In the genomic region with DNA sequence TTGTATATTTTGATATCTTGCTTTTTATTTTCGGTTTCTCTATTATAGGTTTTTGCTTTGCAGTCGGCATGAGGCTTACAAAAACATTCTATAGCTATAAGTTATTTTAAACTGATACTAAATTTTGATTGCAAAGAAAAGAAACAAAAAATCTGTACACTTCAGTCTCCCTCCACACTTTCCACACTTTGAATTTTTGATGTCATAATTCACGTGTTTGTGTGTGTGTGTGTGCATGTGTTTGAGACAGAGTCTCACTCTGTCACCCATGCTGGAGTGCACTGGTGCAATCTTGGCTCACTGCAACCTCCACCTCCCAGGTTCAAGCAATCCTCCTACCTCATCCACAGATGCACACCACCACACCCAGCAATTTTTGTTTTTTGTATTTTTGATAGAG, we compare ENCODE assay signal across 16 cellular contexts.
DNase-seq lines count a peak whose midpoint lies in the region; ATAC-seq and TF ChIP-seq lines count a peak whose summit lies in the region.
"Had no signal": no experiment of that assay in that cellular context is flagged by ENCODE, and none has a peak within 500 bp of the region (broad histone marks: within the 10 kb centered on the region; RNA-seq: fewer than 3 reads in every experiment).

No MANE protein-coding gene starts in this region.

- intact Hi-C loops in Right ventricle myocardium superior (cut with DNase I) = no loop called here

- H3K4me2 ChIP-seq in SU-DHL-6 (ENCODE audit: low read depth, low read length, poor library complexity, severe bottlenecking) = peak overlapping the region; percentile 39

- no peaks in the 10 kb centered on the region for H3K4me1 Mint-ChIP-seq in stimulated activated effector memory CD8-positive, alpha-beta T cell treated with anti-CD3 and anti-CD28 coated beads, Interleukin-12 subunit alpha, Interleukin-12 subunit beta, amount 100 ng/mL, for 72 hours
- H3K4me1 Mint-ChIP-seq: activated B cell treated with CpG ODN at 0.5 μM for 24 hours, nephron progenitor cell had no signal

- no peaks in the 10 kb centered on the region for H3K36me3 Mint-ChIP-seq in stimulated activated effector memory CD8-positive, alpha-beta T cell treated with anti-CD3 and anti-CD28 coated beads, Interleukin-12 subunit alpha, Interleukin-12 subunit beta, amount 100 ng/mL, for 72 hours

- no peak overlapping the region for H3K27ac ChIP-seq in SU-DHL-6 (ENCODE audit: low read depth, low read length)
- H3K27ac ChIP-seq: body of pancreas, C4-2B, esophagus muscularis mucosa had no signal

- no peaks in the 10 kb centered on the region for H4K20me1 ChIP-seq in SU-DHL-6 (ENCODE audit: low read depth, low read length)

- no peaks in the 10 kb centered on the region for H3F3A ChIP-seq in SU-DHL-6 (ENCODE audit: insufficient read depth)

- H2AFZ ChIP-seq in SU-DHL-6 (ENCODE audit: low read depth, low read length, severe bottlenecking) = no peak overlapping the region

- no peak for TF ChIP-seq CTCF in SU-DHL-6 (IDR thresholded peaks at IDR 0.05; ENCODE audit: insufficient read depth, low read length, poor library complexity, severe bottlenecking)

- no peak overlapping the region for H3K4me3 ChIP-seq in SU-DHL-6 (ENCODE audit: insufficient read depth, low read length, poor library complexity, severe bottlenecking)
- H3K4me3 ChIP-seq: body of pancreas, esophagus muscularis mucosa had no signal

- no peaks in the 10 kb centered on the region for H3K27me3 ChIP-seq in SU-DHL-6 (ENCODE audit: low read length)
- H3K27me3 ChIP-seq: body of pancreas, esophagus muscularis mucosa had no signal

- no peak overlapping the region for H3K27ac Mint-ChIP-seq in stimulated activated effector memory CD8-positive, alpha-beta T cell treated with anti-CD3 and anti-CD28 coated beads, Interleukin-12 subunit alpha, Interleukin-12 subunit beta, amount 100 ng/mL, for 72 hours
- H3K27ac Mint-ChIP-seq: activated B cell treated with CpG ODN at 0.5 μM for 24 hours, nephron progenitor cell had no signal

- H3K9ac ChIP-seq in SU-DHL-6 (ENCODE audit: low read length) = no peak overlapping the region

- peaks cover 7% of the 10 kb centered on the region for H3K9me3 Mint-ChIP-seq in stimulated activated effector memory CD8-positive, alpha-beta T cell treated with anti-CD3 and anti-CD28 coated beads, Interleukin-12 subunit alpha, Interleukin-12 subunit beta, amount 100 ng/mL, for 72 hours

- no peaks in the 10 kb centered on the region for H3K9me2 ChIP-seq in SU-DHL-6 (replicated peaks; ENCODE audit: insufficient read depth, low read length)

- H3K36me3 ChIP-seq in SU-DHL-6 (ENCODE audit: low read length) = no peaks in the 10 kb centered on the region
- H3K36me3 ChIP-seq: esophagus muscularis mucosa had no signal

- peak; percentile 11 for ATAC-seq in GM19025 (IDR thresholded peaks at IDR 0.05; ENCODE audit: low read depth, unreplicated experiment)
- peak; percentile 7 for ATAC-seq in GM21619 (IDR thresholded peaks at IDR 0.05; ENCODE audit: unreplicated experiment)
- ATAC-seq in HG02981 (IDR thresholded peaks at IDR 0.05; ENCODE audit: unreplicated experiment) = peak; percentile 26
- no peak for ATAC-seq in stimulated activated effector memory CD8-positive, alpha-beta T cell treated with anti-CD3 and anti-CD28 coated beads, Interleukin-12 subunit alpha, Interleukin-12 subunit beta, amount 100 ng/mL, for 72 hours
- no peak for ATAC-seq in Right ventricle myocardium superior (ENCODE audit: poor library complexity)
- ATAC-seq: body of pancreas had no signal

- H3K4me3 Mint-ChIP-seq in stimulated activated effector memory CD8-positive, alpha-beta T cell treated with anti-CD3 and anti-CD28 coated beads, Interleukin-12 subunit alpha, Interleukin-12 subunit beta, amount 100 ng/mL, for 72 hours = no peak overlapping the region
- H3K4me3 Mint-ChIP-seq: activated B cell treated with CpG ODN at 0.5 μM for 24 hours, nephron progenitor cell had no signal

- H3K9me3 ChIP-seq in SU-DHL-6 (ENCODE audit: insufficient read depth, low read length) = no peaks in the 10 kb centered on the region
- H3K9me3 ChIP-seq: body of pancreas had no signal

- no peaks in the 10 kb centered on the region for H3K79me2 ChIP-seq in SU-DHL-6 (ENCODE audit: insufficient read depth, low read length)

- no peak for DNase-seq in stimulated activated effector memory CD8-positive, alpha-beta T cell treated with anti-CD3 and anti-CD28 coated beads, Interleukin-12 subunit alpha, Interleukin-12 subunit beta, amount 100 ng/mL, for 72 hours (ENCODE audit: low spot score in 2 of 2)
- DNase-seq in NCI-H128 (lab: John Stamatoyannopoulos, UW; ENCODE audit: unreplicated experiment) (no peak), Right ventricle myocardium superior (no peak)
- DNase-seq: activated B cell treated with CpG ODN at 0.5 μM for 24 hours, body of pancreas, DND-41, mesendoderm, NCI-H2029, NCI-H524, nephron progenitor cell had no signal

Comparison
In these comparisons a context has a peak if more than half of its experiments do, and no peak if none do; other contexts are left out.
1. ATAC-seq: peak in GM19025 (single experiment), GM21619 (single experiment) and HG02981 (single experiment); none in stimulated activated effector memory CD8-positive, alpha-beta T cell treated with anti-CD3 and anti-CD28 coated beads, Interleukin-12 subunit alpha, Interleukin-12 subunit beta, amount 100 ng/mL, for 72 hours (single experiment) and Right ventricle myocardium superior (single experiment).